8 cellular contexts compared by ENCODE assay signal in genomic region chr22:38872172-38872830, GRCh38. TPM values are rescaled to one million over a fixed set of nuclear protein-coding genes. Genes with fewer than 3 reads are reported as not detected.
DNase-seq lines count a peak whose midpoint lies in the region; ATAC-seq, FAIRE-seq and TF ChIP-seq lines count a peak whose summit lies in the region.

Gene CBX6 (minus strand): TSS chr22:38872216. CDS start chr22:38872190, 26 bp downstream.

- no peaks in the 10 kb centered on the region for H3K9me1 ChIP-seq in keratinocyte (ENCODE audit: control insufficient read depth, extremely low read depth, insufficient read depth, low read length)

- H3K4me2 ChIP-seq in keratinocyte (ENCODE audit: control insufficient read depth, extremely low read depth, insufficient read depth, low read depth, low read length): peak within 1 kb of the TSS; percentile 97

- H2AFZ ChIP-seq in keratinocyte (ENCODE audit: control insufficient read depth, low read length): peak within 1 kb of the TSS; percentile 78

- peak within 1 kb of the TSS; percentile 63 for H3K4me3 ChIP-seq in AG09309 (ENCODE audit: control insufficient read depth, low read depth, low read length)
- peak within 1 kb of the TSS; percentile 58 to 81 (median 74) for H3K4me3 ChIP-seq in keratinocyte (ENCODE audit: control insufficient read depth in 2 of 3, extremely low read depth in 1 of 3, insufficient read depth in 2 of 3, low read depth in 1 of 3, low read length in 3 of 3)

- peak; percentile 59 for DNase-seq in AG09309 (ENCODE audit: low read depth)
- DNase-seq in NCI-H510A treated with DMSO at 0.1 percent for 48 hours (lab: John Stamatoyannopoulos, UW): peak; percentile 82
- DNase-seq in activated CD4-positive, alpha-beta T cell treated with anti-CD3 and anti-CD28 coated beads for 1 hour: peak; percentile 90
- peak; percentile 86 for DNase-seq in cerebellar cortex (ENCODE audit: low spot score)
- DNase-seq in keratinocyte (ENCODE audit: low read depth, low spot score): no peak
- peak; percentile 88 to 94 (median 93) for DNase-seq in stimulated activated CD4-positive, alpha-beta T cell treated with anti-CD3 and anti-CD28 coated beads, Interleukin-12 subunit alpha, Interleukin-12 subunit beta, amount 100 ng/mL, for 48 hours (ENCODE audit: low read depth in 2 of 3, low spot score in 1 of 3)

- peaks cover 27% of the 10 kb centered on the region for H3K4me1 ChIP-seq in keratinocyte (ENCODE audit: control insufficient read depth, extremely low read depth, insufficient read depth, low read length)

- peaks cover 0 to 2% of the 10 kb centered on the region in 2 experiments for H3K36me3 ChIP-seq in keratinocyte (ENCODE audit: control insufficient read depth in 2 of 2, extremely low read depth in 1 of 2, insufficient read depth in 2 of 2, low read length in 2 of 2)

- H4K20me1 ChIP-seq in keratinocyte (ENCODE audit: control insufficient read depth, extremely low read depth, insufficient read depth, low read length): no peaks in the 10 kb centered on the region

- no peaks in the 10 kb centered on the region for H3K9me3 ChIP-seq in keratinocyte (ENCODE audit: control insufficient read depth, low read depth, low read length)

- no peaks in the 10 kb centered on the region for H3K79me2 ChIP-seq in keratinocyte (ENCODE audit: control insufficient read depth, insufficient read depth, low read length)

- H3K9ac ChIP-seq in keratinocyte (ENCODE audit: control insufficient read depth, extremely low read depth, insufficient read depth, low read length): peak within 1 kb of the TSS; percentile 72

- H3K27ac ChIP-seq in keratinocyte (ENCODE audit: control insufficient read depth, insufficient read depth, low read length): peak within 1 kb of the TSS; percentile 14

- peak; percentile 72 for TF ChIP-seq POLR2A in GM19193 (IDR thresholded peaks at IDR 0.05; ENCODE audit: extremely low read depth, insufficient read depth, insufficient read length)

- dilution Hi-C loops in keratinocyte (cut with MboI; ENCODE audit: extremely low pct_ligation_motif_present, low sequenced_read_pairs): no loop called here

- H3K27me3 ChIP-seq in keratinocyte (ENCODE audit: control insufficient read depth, extremely low read depth, insufficient read depth, low read length): peaks cover 20% of the 10 kb centered on the region

- ATAC-seq in HG03442 (IDR thresholded peaks at IDR 0.05; ENCODE audit: unreplicated experiment): peak; percentile 65

- TF ChIP-seq CTCF in AG09309 (IDR thresholded peaks at IDR 0.05; ENCODE audit: control insufficient read depth, insufficient read depth, low read depth, low read length, missing control alignments) (no peak), keratinocyte (optimal IDR thresholded peaks at IDR 0.05 in 1 of 3, IDR thresholded peaks at IDR 0.05 in 1 of 3, conservative IDR thresholded peaks at IDR 0.05 in 1 of 3; ENCODE audit: extremely low read depth in 1 of 3, insufficient read depth in 2 of 3, low read length in 3 of 3) (no peak)

- no peak for FAIRE-seq in keratinocyte (lab: Jason Lieb, UNC)

RNA-seq across cellular contexts. Expression of gene CBX6, which starts in this region (rescaled TPM):
- 4.1 to 9.5 TPM (median 4.4 TPM) in 3 replicates for polyA plus RNA-seq in keratinocyte
- polyA plus RNA-seq in keratinocyte (2011; ENCODE audit: low read depth): 1.2 TPM
- polyA plus RNA-seq in keratinocyte (2011; cell fraction: cytosol; rRNA removed): 3.5 and 7.1 TPM in 2 replicates
- 11.4 and 16.0 TPM in 2 replicates for polyA plus RNA-seq in keratinocyte (2011; cell fraction: nucleus; rRNA removed)
- 5.7 and 17.2 TPM in 2 replicates for polyA plus RNA-seq in keratinocyte (2012; ENCODE audit: low replicate concordance)
- polyA minus RNA-seq in keratinocyte: 12.7 to 38.8 TPM (median 15.1 TPM) in 3 replicates
- 45.8 TPM for polyA minus RNA-seq in keratinocyte (2011; cell fraction: cytosol; rRNA and poly(A)+ RNA removed)
- polyA minus RNA-seq in keratinocyte (2011; cell fraction: nucleus; rRNA and poly(A)+ RNA removed): 25.0 and 27.4 TPM in 2 replicates
